In genomic region chr14:59330455-59330854, GRCh38 we compare ENCODE assay signal across 12 cellular contexts.
A peak's percentile ranks its signal among the peaks of the same experiment; 100 is the strongest.
DNase-seq lines count a peak whose midpoint lies in the region; ATAC-seq and TF ChIP-seq lines count a peak whose summit lies in the region.
"Had no signal": no experiment of that assay in that cellular context is flagged by ENCODE, and none has a peak within 500 bp of the region (broad histone marks: within the 10 kb centered on the region; RNA-seq: fewer than 3 reads in every experiment).

No MANE protein-coding gene starts in this region.

- intact Hi-C loops in lower lobe of right lung (cut with DNase I), result no loop called here
- intact Hi-C loops in sciatic nerve (cut with DNase I), result no loop called here

- peak; percentile 19 for DNase-seq in GM13977 (ENCODE audit: low spot score)
- DNase-seq in NAMALWA (ENCODE audit: low spot score), result peak; percentile 13
- peak; percentile 47 for DNase-seq in lower lobe of right lung
- DNase-seq in SIG-M5 treated with dmso at 0.1 percent for 504 hours (lab: John Stamatoyannopoulos, UW; ENCODE audit: unreplicated experiment), result no peak
- DNase-seq in NCI-H2081 treated with DMSO at 0.1 percent for 48 hours (lab: John Stamatoyannopoulos, UW), result no peak
- DNase-seq in sciatic nerve (ENCODE audit: low spot score), result no peak
- no peak for DNase-seq in NCI-H345 (lab: John Stamatoyannopoulos, UW)
- DNase-seq: activated CD4-positive, CD25-positive, alpha-beta regulatory T cell; activated effector memory CD4-positive, alpha-beta T cell treated with anti-CD3 and anti-CD28 coated beads, Interleukin-2, amount 50 U/mL, for 16 hours; NCI-H2029 treated with DMSO at 0.1 percent for 48 hours had no signal

- H3K9me3 ChIP-seq in lower lobe of right lung, result no peaks in the 10 kb centered on the region

- in situ Hi-C loops in GM13977 (cut with MboI; ENCODE audit: low pct_unique_long_range_greater_than_20kb, low sequenced_read_pairs, unreplicated experiment), result no loop called here

- peak; percentile 27 for TF ChIP-seq CTCF in GM13977 (IDR thresholded peaks at IDR 0.05; ENCODE audit: extremely low read depth, insufficient read depth, missing control alignments)
- no peak for TF ChIP-seq CTCF in lower lobe of right lung (IDR thresholded peaks at IDR 0.05)

- peaks cover 46% of the 10 kb centered on the region for H3K36me3 ChIP-seq in lower lobe of right lung

- H3K27ac ChIP-seq in lower lobe of right lung, result peak overlapping the region; percentile 50

- ATAC-seq in GM21619 (IDR thresholded peaks at IDR 0.05; ENCODE audit: unreplicated experiment) (peak; percentile 92), lower lobe of right lung (peak in 1 of 2 donors; percentile 10), sciatic nerve (no peak)
- ATAC-seq: stimulated activated effector memory CD8-positive, alpha-beta T cell treated with anti-CD3 and anti-CD28 coated beads, Interleukin-12 subunit alpha, Interleukin-12 subunit beta, amount 100 ng/mL, for 72 hours had no signal

- no peaks in the 10 kb centered on the region for H3K27me3 ChIP-seq in lower lobe of right lung (ENCODE audit: low read depth)

- peaks cover 38% of the 10 kb centered on the region for H3K4me1 ChIP-seq in lower lobe of right lung

- H3K4me3 ChIP-seq in lower lobe of right lung, result no peak overlapping the region

Comparison
In these comparisons a context has a peak if more than half of its experiments do, and no peak if none do; other contexts are left out.
1. DNase-seq: peak in GM13977 (single experiment), NAMALWA (single experiment) and lower lobe of right lung (single experiment); none in SIG-M5 treated with dmso at 0.1 percent for 504 hours (single experiment), NCI-H2081 treated with DMSO at 0.1 percent for 48 hours (single experiment), sciatic nerve (single experiment) and NCI-H345 (single experiment).